In the genomic region with DNA sequence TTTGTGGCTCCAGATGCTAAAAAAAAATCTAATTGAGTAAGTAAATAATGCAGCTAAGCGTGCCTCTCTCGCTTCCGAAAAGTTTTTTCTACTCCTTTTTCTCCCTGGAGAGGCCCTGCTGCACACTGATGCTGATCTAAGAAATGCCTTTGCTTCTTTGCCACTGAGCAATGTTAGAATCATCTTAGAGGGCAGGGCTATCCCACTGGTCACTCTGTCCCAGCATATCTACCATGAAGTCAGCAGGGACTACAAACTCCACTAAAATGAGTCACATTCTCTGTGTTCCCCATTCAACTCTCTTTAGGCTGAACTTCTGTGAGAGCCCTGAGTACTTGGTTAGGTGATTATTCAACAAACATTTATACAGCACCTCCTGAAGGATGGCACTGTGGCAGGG, we compare ENCODE assay signal across 16 cellular contexts.
DNase-seq lines count a peak whose midpoint lies in the region; FAIRE-seq and TF ChIP-seq lines count a peak whose summit lies in the region.
"Had no signal": no experiment of that assay in that cellular context is flagged by ENCODE, and none has a peak within 500 bp of the region (broad histone marks: within the 10 kb centered on the region; RNA-seq: fewer than 3 reads in every experiment).

No MANE protein-coding gene starts in this region.

- no peaks in the 10 kb centered on the region for H3K36me3 ChIP-seq in bronchial epithelial cell (ENCODE audit: control insufficient read depth, insufficient read depth, low read length)
- no peaks in the 10 kb centered on the region for H3K36me3 ChIP-seq in thyroid gland

- DNase-seq in AG10803 (ENCODE audit: low read depth) (peak; percentile 65), HT1080 (ENCODE audit: low read depth) (peak; percentile 59), bronchial epithelial cell (ENCODE audit: low read depth) (peak; percentile 29), myocyte (ENCODE audit: low read depth) (peak; percentile 30), SIG-M5 treated with dmso at 0.1 percent for 504 hours (lab: John Stamatoyannopoulos, UW; ENCODE audit: unreplicated experiment) (no peak), thyroid gland (no peak), NCI-H1092 (lab: John Stamatoyannopoulos, UW) (no peak), NOMO-1 (lab: John Stamatoyannopoulos, UW; ENCODE audit: unreplicated experiment in 2 of 2) (no peak)
- DNase-seq: amygdala; left cardiac atrium; NCI-H187 treated with DMSO at 0.1 percent for 48 hours; NCI-H510A treated with DMSO at 0.1 percent for 48 hours; OCI-M1; stimulated activated naive B cell treated with anti-CD40 and anti-IgM and Interleukin-4, amounts not matched to agents 10 μg/mL and 1 μg/mL and 100 μg/mL, for 72 hours had no signal

- no peaks in the 10 kb centered on the region for H3K4me1 ChIP-seq in thyroid gland

- H3K4me3 ChIP-seq in AG10803 (ENCODE audit: low read length) = no peak overlapping the region
- H3K4me3 ChIP-seq in bronchial epithelial cell (ENCODE audit: low read depth, low read length) = no peak overlapping the region
- no peak overlapping the region for H3K4me3 ChIP-seq in thyroid gland (replicated peaks in 1 of 3)
- H3K4me3 ChIP-seq: skin epidermis had no signal

- no peak overlapping the region for H3K27ac ChIP-seq in thyroid gland
- H3K27ac ChIP-seq: skin epidermis had no signal

- no peaks in the 10 kb centered on the region for H3K9me3 ChIP-seq in thyroid gland

- H3K27me3 ChIP-seq in bronchial epithelial cell (ENCODE audit: control insufficient read depth, insufficient read depth, low read length) (no peaks in the 10 kb centered on the region), thyroid gland (no peaks in the 10 kb centered on the region)

- no peak for TF ChIP-seq CTCF in AG10803 (conservative IDR thresholded peaks at IDR 0.05; ENCODE audit: low read length)
- no peak for TF ChIP-seq CTCF in bronchial epithelial cell (IDR thresholded peaks at IDR 0.05; ENCODE audit: insufficient read depth, low read length, severe bottlenecking)
- TF ChIP-seq CTCF in thyroid gland (IDR thresholded peaks at IDR 0.05) = no peak

- TF ChIP-seq POLR2A in thyroid gland (IDR thresholded peaks at IDR 0.05) = no peak

- FAIRE-seq in bronchial epithelial cell (lab: Jason Lieb, UNC) = no peak
- FAIRE-seq: TTC549 had no signal

- WGBS in thyroid gland, 2 donors = 74 to 84% methylated on average over 3 of the region's 3 CpGs

- intact Hi-C loops in thyroid gland (cut with DNase I) = no loop called here

Comparison
In these comparisons a context has a peak if more than half of its experiments do, and no peak if none do; other contexts are left out.
1. DNase-seq: peak in AG10803 (single experiment), HT1080 (single experiment), bronchial epithelial cell (single experiment) and myocyte (single experiment); none in SIG-M5 treated with dmso at 0.1 percent for 504 hours (single experiment), thyroid gland (0 of 2), NCI-H1092 (single experiment) and NOMO-1 (0 of 2).